In the genomic region with DNA sequence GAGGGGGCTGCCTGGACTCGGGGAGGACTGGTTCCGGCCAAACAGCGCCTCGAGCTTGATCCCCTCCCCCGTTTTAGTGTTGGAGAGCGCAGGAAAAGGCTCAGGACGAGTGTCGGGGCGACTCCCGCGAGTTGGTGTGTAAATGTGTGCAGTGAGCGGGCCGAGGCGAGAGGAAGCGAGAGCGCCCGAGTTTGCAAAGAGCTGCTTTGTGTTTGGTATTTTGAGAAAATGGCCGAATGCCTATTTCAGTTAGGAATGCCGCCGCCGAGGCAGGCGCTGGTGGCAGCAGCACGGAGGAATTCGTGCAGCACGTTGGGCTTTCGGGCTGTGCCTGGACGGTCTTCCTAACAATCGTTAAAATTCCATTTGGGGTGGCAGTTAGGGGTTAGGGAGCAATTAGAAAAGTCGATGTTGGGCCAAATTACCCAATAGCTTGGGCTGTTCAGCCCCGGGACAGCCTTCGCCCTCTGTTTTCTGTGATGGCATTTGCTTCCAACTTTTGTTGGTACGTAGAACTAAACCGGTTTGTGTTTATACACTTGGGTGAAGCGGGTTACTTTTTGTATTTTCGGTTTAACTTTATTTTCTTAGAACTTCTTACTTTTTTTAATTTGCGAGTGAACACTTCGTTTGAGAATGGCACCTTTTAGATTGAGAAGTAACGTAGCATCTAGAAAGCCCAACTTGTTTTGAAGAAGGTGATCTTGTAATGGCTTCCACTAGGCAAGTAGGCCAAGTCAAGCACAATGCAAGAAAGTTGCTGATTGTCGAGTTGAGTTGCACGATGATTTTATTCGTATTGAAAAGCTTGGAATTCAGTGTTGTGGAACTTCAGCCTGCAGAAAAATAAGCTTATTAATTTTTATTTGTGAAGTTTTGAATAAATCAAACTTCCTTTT, we compare ENCODE assay signal across 8 cellular contexts. TPM values are rescaled to one million over a fixed set of nuclear protein-coding genes. Genes with fewer than 3 reads are reported as not detected.
DNase-seq lines count a peak whose midpoint lies in the region; ATAC-seq, FAIRE-seq and TF ChIP-seq lines count a peak whose summit lies in the region.

No MANE protein-coding gene starts in this region.

- intact Hi-C loops in kidney (cut with DNase I): no loop called here

- H3K4me1 ChIP-seq in kidney (ENCODE audit: control insufficient read depth in 1 of 2, insufficient read depth in 1 of 2, low read depth in 1 of 2, low read length in 2 of 2): peaks cover 0 to 2% of the 10 kb centered on the region in 2 donors

- H3K9me3 ChIP-seq in kidney (ENCODE audit: control insufficient read depth in 1 of 2, low read length in 2 of 2): no peaks in the 10 kb centered on the region

- FAIRE-seq in HTR-8/SVneo (lab: Jason Lieb, UNC): no peak
- no peak for FAIRE-seq in kidney (lab: Jason Lieb, UNC)

- ATAC-seq in GM21515 (IDR thresholded peaks at IDR 0.05; ENCODE audit: unreplicated experiment): peak; percentile 36

- H3K4me3 ChIP-seq in choroid plexus epithelial cell (ENCODE audit: low read depth, low read length) (peak overlapping the region; percentile 66), kidney (ENCODE audit: low read length in 2 of 2) (peak overlapping the region; percentile 89 to 94)

- TF ChIP-seq CTCF in choroid plexus epithelial cell (conservative IDR thresholded peaks at IDR 0.05; ENCODE audit: low read depth, low read length) (no peak), kidney (IDR thresholded peaks at IDR 0.05; ENCODE audit: borderline replicate concordance, extremely low read depth, insufficient read depth) (no peak)

- peak overlapping the region; percentile 91 to 93 for H3K27ac ChIP-seq in kidney (ENCODE audit: low read depth in 2 of 2, low read length in 2 of 2)

- H3K36me3 ChIP-seq in kidney (ENCODE audit: control insufficient read depth in 1 of 2, insufficient read depth in 2 of 2, low read length in 2 of 2): peaks cover 0 to 7% of the 10 kb centered on the region in 2 donors

- peak; percentile 11 for DNase-seq in GM04504 (ENCODE audit: low read depth)
- peak; percentile 14 for DNase-seq in HTR-8/SVneo (ENCODE audit: insufficient read length, low spot score)
- DNase-seq in T-helper 22 cell (ENCODE audit: low read depth): peak; percentile 25
- peak; percentile 63 for DNase-seq in choroid plexus epithelial cell (ENCODE audit: low read depth)
- peak; percentile 90 for DNase-seq in kidney
- DNase-seq in stimulated activated CD4-positive, alpha-beta T cell treated with anti-CD3 and anti-CD28 coated beads, Interleukin-4, amount 100 ng/mL, for 24 hours: peak; percentile 51
- DNase-seq in SHP77 treated with DMSO at 0.1 percent for 48 hours (lab: John Stamatoyannopoulos, UW): no peak

- H3K9ac ChIP-seq in kidney (ENCODE audit: low read length in 2 of 2): peak overlapping the region; percentile 83

RNA-seq across cellular contexts. Expression of a gene that starts 1.6 kb away (rescaled TPM):
- 54.7 TPM for total RNA-seq in kidney
- 5.9 TPM for polyA plus RNA-seq in kidney (ENCODE audit: insufficient read depth, low read depth, low replicate concordance)
